ENCODE assay signal across 8 cellular contexts in the genomic region with DNA sequence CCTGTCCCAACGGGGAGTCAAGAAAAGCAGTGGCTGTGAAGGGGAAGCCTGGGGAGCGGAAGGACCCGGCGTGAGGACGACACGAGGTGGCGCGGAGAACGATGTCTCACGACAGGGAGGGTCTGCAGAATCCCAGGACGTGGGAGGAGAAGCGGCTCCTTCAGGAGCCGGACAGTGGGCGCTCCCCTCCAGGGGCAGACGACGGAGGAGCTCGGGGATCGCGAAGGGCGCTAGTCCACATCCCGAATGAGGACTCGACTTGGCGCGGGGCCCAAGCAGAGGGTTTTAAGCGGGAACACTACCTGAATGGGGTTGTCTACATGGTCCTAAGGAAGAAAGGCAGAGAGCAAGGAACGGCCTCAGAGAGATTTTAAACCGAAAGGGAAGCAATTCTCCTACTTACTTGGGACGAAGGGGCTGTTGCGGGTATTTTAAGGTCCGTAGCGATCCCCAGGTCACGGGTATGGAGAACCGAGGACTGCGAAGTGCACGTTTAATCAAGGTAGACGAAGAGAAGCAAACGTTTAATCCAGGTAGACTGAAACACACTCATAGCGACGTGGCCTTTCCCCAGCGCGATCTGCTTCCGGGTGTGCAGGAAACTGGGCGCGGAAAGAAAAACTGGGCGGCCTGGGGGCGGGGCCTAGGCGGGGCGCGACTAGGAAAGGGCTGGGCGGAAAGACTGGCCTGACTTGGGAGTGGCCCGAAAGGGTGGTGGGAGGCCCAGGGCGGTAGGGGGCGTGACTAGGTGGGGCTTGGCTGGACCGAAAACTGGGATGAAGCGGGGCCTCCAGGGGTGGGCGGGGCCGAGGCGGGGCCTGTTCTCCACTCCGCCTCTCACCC. TPM values are rescaled to one million over a fixed set of nuclear protein-coding genes. Genes with fewer than 3 reads are reported as not detected.
DNase-seq lines count a peak whose midpoint lies in the region; ATAC-seq and TF ChIP-seq lines count a peak whose summit lies in the region.

A gene (minus strand): TSS at position 594 of the 843 bp plus-strand sequence. CDS start 10,964 bp downstream, outside the sequence.

- peak; percentile 99 for ATAC-seq in GM23338

- H4K20me1 ChIP-seq in GM23338 (replicated peaks; ENCODE audit: insufficient read depth) = peaks cover 20% of the 10 kb centered on the region

- WGBS in thymus = 5% methylated on average over 59 of the region's 59 CpGs

- H3K4me1 Mint-ChIP-seq in GM23338 = peaks cover 8% of the 10 kb centered on the region; the same call in 2 of the 3 replicates

- H3K4me3 ChIP-seq in GM23338 (peak within 1 kb of the TSS; percentile 94), adipocyte (ENCODE audit: low read length) (peak within 1 kb of the TSS; percentile 100), parathyroid adenoma (ENCODE audit: low read depth, low read length) (peak within 1 kb of the TSS; percentile 95), thymus (ENCODE audit: low read length) (peak within 1 kb of the TSS; percentile 58)

- TF ChIP-seq CTCF in GM23338 (conservative IDR thresholded peaks at IDR 0.05; ENCODE audit: low read depth in 2 of 2) = 0 out of 4 replicates have a peak, but pooled peaks of 1 of the 2 experiments have one; percentile 0
- TF ChIP-seq CTCF in parathyroid adenoma (IDR thresholded peaks at IDR 0.05) = peak; percentile 13

- peaks cover 46% of the 10 kb centered on the region for H3K36me3 Mint-ChIP-seq in GM23338 (ENCODE audit: low read depth)

- H3K4me1 ChIP-seq in GM23338 (ENCODE audit: insufficient read depth) (no peaks in the 10 kb centered on the region), adipocyte (ENCODE audit: control insufficient read depth, insufficient read depth, low read length) (peaks cover 11% of the 10 kb centered on the region), parathyroid adenoma (no peaks in the 10 kb centered on the region), thymus (ENCODE audit: control insufficient read depth, insufficient read depth, low read length) (peaks cover 5% of the 10 kb centered on the region)

- H3K36me3 ChIP-seq in GM23338 (ENCODE audit: insufficient read depth) (peaks cover 4% of the 10 kb centered on the region; the same call in 1 of the 2 replicates), adipocyte (ENCODE audit: control insufficient read depth, insufficient read depth, low read length, severe bottlenecking) (peaks cover 26% of the 10 kb centered on the region), parathyroid adenoma (ENCODE audit: control insufficient read depth, insufficient read depth, low read length) (no peaks in the 10 kb centered on the region), thymus (ENCODE audit: control insufficient read depth, insufficient read depth) (no peaks in the 10 kb centered on the region)

- peak within 1 kb of the TSS; percentile 80 for H3K27ac ChIP-seq in GM23338 (ENCODE audit: low read depth)
- H3K27ac ChIP-seq in parathyroid adenoma = peak within 1 kb of the TSS; percentile 57
- H3K27ac ChIP-seq in thymus (ENCODE audit: low read depth) = peak within 1 kb of the TSS; percentile 85

- no peaks in the 10 kb centered on the region for H3K9me2 ChIP-seq in GM23338 (ENCODE audit: insufficient read depth)

- peak within 1 kb of the TSS; percentile 100 for H3K4me2 ChIP-seq in GM23338
- peak within 1 kb of the TSS; percentile 78 for H3K4me2 ChIP-seq in parathyroid adenoma (ENCODE audit: low read length)

- H3K27me3 ChIP-seq in GM23338 (ENCODE audit: insufficient read depth) (peaks cover 4% of the 10 kb centered on the region; the same call in 1 of the 2 replicates), adipocyte (replicated peaks; ENCODE audit: control insufficient read depth, insufficient read depth, low read length) (no peaks in the 10 kb centered on the region), parathyroid adenoma (ENCODE audit: control insufficient read depth, insufficient read depth, low read length) (no peaks in the 10 kb centered on the region), thymus (ENCODE audit: control insufficient read depth, insufficient read depth) (no peaks in the 10 kb centered on the region)

- H3F3A ChIP-seq in GM23338 (replicated peaks; ENCODE audit: low read depth) = 0 out of 2 replicates have a peak, but pooled peaks cover 3% of the 10 kb centered on the region

- H3K4me3 Mint-ChIP-seq in GM23338 = peak within 1 kb of the TSS; percentile 91

- peak within 1 kb of the TSS; percentile 99 for H3K9ac ChIP-seq in adipocyte (ENCODE audit: low read length)
- H3K9ac ChIP-seq in parathyroid adenoma = no peak within 1 kb of the TSS

- DNase-seq in DMS 273 (lab: John Stamatoyannopoulos, UW; ENCODE audit: unreplicated experiment) = peak; percentile 96
- DNase-seq in GM23338 (ENCODE audit: low spot score) = peak; percentile 98
- DNase-seq in NCI-H1092 (lab: John Stamatoyannopoulos, UW) = peak; percentile 79
- DNase-seq in T-helper 1 cell = peak; percentile 66 to 85 (median 76)
- DNase-seq in adipocyte (ENCODE audit: low read depth) = peak; percentile 98
- peak; percentile 96 for DNase-seq in cardiac septum (ENCODE audit: low spot score)

- H3K27me3 Mint-ChIP-seq in GM23338 (ENCODE audit: insufficient read depth, low read depth, poor library complexity) = peaks cover 10% of the 10 kb centered on the region

- peak within 1 kb of the TSS; percentile 82 for H3K27ac Mint-ChIP-seq in GM23338

- peaks cover 49% of the 10 kb centered on the region for H3K79me2 ChIP-seq in GM23338 (replicated peaks; ENCODE audit: insufficient read depth)
- H3K79me2 ChIP-seq in parathyroid adenoma = peaks cover 4% of the 10 kb centered on the region

- peak within 1 kb of the TSS; percentile 99 for H2AFZ ChIP-seq in GM23338
- peak within 1 kb of the TSS; percentile 75 for H2AFZ ChIP-seq in parathyroid adenoma

- H3K9me3 ChIP-seq in adipocyte (ENCODE audit: control insufficient read depth, low read length) = peaks cover 23% of the 10 kb centered on the region
- H3K9me3 ChIP-seq in parathyroid adenoma (ENCODE audit: control insufficient read depth, low read length) = no peaks in the 10 kb centered on the region
- peaks cover 6% of the 10 kb centered on the region for H3K9me3 ChIP-seq in thymus (ENCODE audit: control insufficient read depth)

- peaks cover 49% of the 10 kb centered on the region for H3K9me3 Mint-ChIP-seq in GM23338

- intact Hi-C loops in cardiac septum (cut with DNase I) = no loop called here

TF ChIP-seq in GM23338, 12 proteins besides CTCF, POLR2A, EP300 and RAD21 (continues in another document):
- TF ChIP-seq STAT1 (IDR thresholded peaks at IDR 0.05; ENCODE audit: unreplicated experiment) (no peak), EZH2 (IDR thresholded peaks at IDR 0.05; ENCODE audit: low read depth, unreplicated experiment) (no peak), ZNF331 (CRISPR knock-in tag; IDR thresholded peaks at IDR 0.05; ENCODE audit: low read depth) (no peak), ZNF114 (CRISPR knock-in tag; IDR thresholded peaks at IDR 0.05) (no peak)

RNA-seq across cellular contexts. Expression of the gene that starts here (rescaled TPM):
- total RNA-seq in GM23338 (2014; rRNA removed; shearing (Covaris generic)) = 12.8 and 20.0 TPM in 2 replicates
- polyA plus RNA-seq in GM23338 (2016; fragmentation: Nextera tagmentation; extraction: Ambion mirVana) (3.8 and 5.3 TPM in 2 replicates), thymus (13.7 TPM)
- total RNA-seq in cardiac septum = 13.2 TPM

Comparison
In these comparisons a context has a peak if more than half of its experiments do, and no peak if none do; other contexts are left out.
1. Peak in every context shown above with its lines: DNase-seq, ATAC-seq, H3K4me3 ChIP-seq and H3K27ac ChIP-seq.